Comparison of ENCODE assay signal across 9 cellular contexts in genomic region chr15:29569533-29570092, GRCh38.
DNase-seq lines count a peak whose midpoint lies in the region; ATAC-seq and TF ChIP-seq lines count a peak whose summit lies in the region.
"Had no signal": no experiment of that assay in that cellular context is flagged by ENCODE, and none has a peak within 500 bp of the region (broad histone marks: within the 10 kb centered on the region; RNA-seq: fewer than 3 reads in every experiment).

No MANE protein-coding gene starts in this region.

- no peak overlapping the region for H4K91ac ChIP-seq in neuronal stem cell (ENCODE audit: low read depth, low read length, poor library complexity)

- H3K9ac ChIP-seq in neuronal stem cell (ENCODE audit: low read depth, low read length, poor library complexity): no peak overlapping the region

- no peak overlapping the region for H2BK120ac ChIP-seq in neuronal stem cell (ENCODE audit: low read depth, low read length)

- H3K4me3 ChIP-seq in CD8-positive, alpha-beta T cell (ENCODE audit: low read depth, low read length): no peak overlapping the region
- H3K4me3 ChIP-seq in MG63: peak overlapping the region; percentile 20; the same call in 1 of the 2 replicates
- peak overlapping the region; percentile 34 to 57 for H3K4me3 ChIP-seq in gastroesophageal sphincter
- H3K4me3 ChIP-seq in neuronal stem cell (ENCODE audit: low read length in 2 of 2): peak overlapping the region; percentile 54 to 95

- H3K27me3 Mint-ChIP-seq in CD8-positive, alpha-beta T cell (ENCODE audit: low read depth): peaks cover 53% of the 10 kb centered on the region

- peak overlapping the region; percentile 45 for H3K18ac ChIP-seq in neuronal stem cell (ENCODE audit: low read length)

- H4K8ac ChIP-seq in neuronal stem cell (ENCODE audit: low read depth, low read length): no peak overlapping the region

- H3K14ac ChIP-seq in neuronal stem cell (ENCODE audit: low read length): no peak overlapping the region

- intact Hi-C loops in CD8-positive, alpha-beta T cell (cut with DNase I, micrococcal nuclease): no loop called here

- no peak overlapping the region for H2BK12ac ChIP-seq in neuronal stem cell (ENCODE audit: low read length)

- peak overlapping the region; percentile 87 for H3K4me2 ChIP-seq in neuronal stem cell (ENCODE audit: insufficient read depth, low read length, poor library complexity, severe bottlenecking)

- no peak for ATAC-seq in CD8-positive, alpha-beta T cell
- ATAC-seq in gastroesophageal sphincter: no peak
- ATAC-seq in HG03196 (IDR thresholded peaks at IDR 0.05; ENCODE audit: unreplicated experiment): no peak
- no peak for ATAC-seq in HG02623 (IDR thresholded peaks at IDR 0.05; ENCODE audit: unreplicated experiment)
- ATAC-seq: gastrocnemius medialis had no signal

- TF ChIP-seq CTCF in CD8-positive, alpha-beta T cell (IDR thresholded peaks at IDR 0.05): no peak
- no peak for TF ChIP-seq CTCF in gastroesophageal sphincter (IDR thresholded peaks at IDR 0.05)

- no peaks in the 10 kb centered on the region for H3K4me1 ChIP-seq in CD8-positive, alpha-beta T cell (ENCODE audit: insufficient read depth, low read length)
- H3K4me1 ChIP-seq in gastroesophageal sphincter (peaks cover 0 to 23% (median 6%) of the 10 kb centered on the region in 3 donors), neuronal stem cell (ENCODE audit: control insufficient read depth in 2 of 2, insufficient read depth in 1 of 2, low read depth in 1 of 2, low read length in 2 of 2) (peaks cover 0 to 4% of the 10 kb centered on the region in 2 donors)
- H3K4me1 ChIP-seq: gastrocnemius medialis had no signal

- peak overlapping the region; percentile 50 for H3K4me3 Mint-ChIP-seq in CD8-positive, alpha-beta T cell

- H3K9me3 Mint-ChIP-seq in CD8-positive, alpha-beta T cell: no peaks in the 10 kb centered on the region

- no peaks in the 10 kb centered on the region for H3K36me3 ChIP-seq in CD8-positive, alpha-beta T cell (ENCODE audit: insufficient read depth, low read length)
- H3K36me3 ChIP-seq in MG63: no peaks in the 10 kb centered on the region
- H3K36me3 ChIP-seq in gastroesophageal sphincter: no peaks in the 10 kb centered on the region
- no peaks in the 10 kb centered on the region for H3K36me3 ChIP-seq in neuronal stem cell (replicated peaks in 1 of 2; ENCODE audit: control insufficient read depth in 2 of 2, insufficient read depth in 2 of 2, low read length in 2 of 2)
- H3K36me3 ChIP-seq: gastrocnemius medialis had no signal

- CTCF ChIA-PET in CD8-positive, alpha-beta T cell (lab: Charles Lee): no interaction called here

- POLR2A ChIA-PET in CD8-positive, alpha-beta T cell (lab: Charles Lee): no interaction called here

- H3K27me3 ChIP-seq in CD8-positive, alpha-beta T cell (ENCODE audit: insufficient read depth, low read length): peaks cover 10% of the 10 kb centered on the region
- H3K27me3 ChIP-seq in MG63 (peaks cover 26% of the 10 kb centered on the region), gastroesophageal sphincter (peaks cover 90% of the 10 kb centered on the region), neuronal stem cell (ENCODE audit: control insufficient read depth in 3 of 3, insufficient read depth in 3 of 3, low read depth in 1 of 3, low read length in 3 of 3) (peaks cover 0 to 61% (median 24%) of the 10 kb centered on the region in 3 experiments)

- no peaks in the 10 kb centered on the region for H3K9me3 ChIP-seq in CD8-positive, alpha-beta T cell (ENCODE audit: low read length)
- peaks cover 7% of the 10 kb centered on the region for H3K9me3 ChIP-seq in MG63
- H3K9me3 ChIP-seq in gastroesophageal sphincter: no peaks in the 10 kb centered on the region
- no peaks in the 10 kb centered on the region for H3K9me3 ChIP-seq in neuronal stem cell (replicated peaks in 1 of 2; ENCODE audit: control insufficient read depth in 2 of 2, insufficient read depth in 1 of 2, low read depth in 1 of 2, low read length in 2 of 2)
- H3K9me3 ChIP-seq: gastrocnemius medialis had no signal

- 10 to 18% methylated on average over 6 to 7 of the region's 37 CpGs for WGBS in gastroesophageal sphincter (ENCODE audit: low coverage in 1 of 2), 2 donors
- no CpG with 5 or more reads among the region's 37 CpGs for WGBS in neuronal stem cell (ENCODE audit: extremely low coverage in 2 of 2, insufficient read length in 2 of 2, insufficient replicate concordance in 1 of 2), 2 donors

- no peaks in the 10 kb centered on the region for H3K36me3 Mint-ChIP-seq in CD8-positive, alpha-beta T cell

- no peak for TF ChIP-seq EP300 in gastroesophageal sphincter (IDR thresholded peaks at IDR 0.05)

- H2BK15ac ChIP-seq in neuronal stem cell (ENCODE audit: low read length): no peak overlapping the region

- no peak overlapping the region for H3K4ac ChIP-seq in neuronal stem cell (ENCODE audit: low read length)

- no peak overlapping the region for H3K23ac ChIP-seq in neuronal stem cell (ENCODE audit: low read depth, low read length, poor library complexity)

- no peak overlapping the region for H2AK5ac ChIP-seq in neuronal stem cell (ENCODE audit: low read depth, low read length)

- H3K27ac ChIP-seq in CD8-positive, alpha-beta T cell (ENCODE audit: low read depth, low read length): no peak overlapping the region
- H3K27ac ChIP-seq in gastroesophageal sphincter (no peak overlapping the region), neuronal stem cell (replicated peaks; ENCODE audit: low read length) (no peak overlapping the region)
- H3K27ac ChIP-seq: gastrocnemius medialis had no signal

- no peak overlapping the region for H3K27ac Mint-ChIP-seq in CD8-positive, alpha-beta T cell

- H3K4me1 Mint-ChIP-seq in CD8-positive, alpha-beta T cell (ENCODE audit: low read depth): peaks cover 11% of the 10 kb centered on the region

- H3K79me1 ChIP-seq in neuronal stem cell (ENCODE audit: low read depth, low read length): no peaks in the 10 kb centered on the region

- DNase-seq in CD8-positive, alpha-beta T cell: no peak
- DNase-seq in MG63: no peak
- DNase-seq in neuronal stem cell (ENCODE audit: low spot score): peak; percentile 6
- no peak for DNase-seq in GF-D8 (lab: John Stamatoyannopoulos, UW)
- DNase-seq in activated CD8-positive, alpha-beta memory T cell treated with anti-CD3 and anti-CD28 coated beads for 24 hours: no peak
- DNase-seq: gastrocnemius medialis had no signal

- peak overlapping the region; percentile 97 for H2AFZ ChIP-seq in neuronal stem cell (ENCODE audit: low read length)

- TF ChIP-seq POLR2A in gastroesophageal sphincter (IDR thresholded peaks at IDR 0.05): no peak

- H2BK5ac ChIP-seq in neuronal stem cell (ENCODE audit: low read length): no peak overlapping the region
